24 cellular contexts compared by ENCODE assay signal in the genomic region with DNA sequence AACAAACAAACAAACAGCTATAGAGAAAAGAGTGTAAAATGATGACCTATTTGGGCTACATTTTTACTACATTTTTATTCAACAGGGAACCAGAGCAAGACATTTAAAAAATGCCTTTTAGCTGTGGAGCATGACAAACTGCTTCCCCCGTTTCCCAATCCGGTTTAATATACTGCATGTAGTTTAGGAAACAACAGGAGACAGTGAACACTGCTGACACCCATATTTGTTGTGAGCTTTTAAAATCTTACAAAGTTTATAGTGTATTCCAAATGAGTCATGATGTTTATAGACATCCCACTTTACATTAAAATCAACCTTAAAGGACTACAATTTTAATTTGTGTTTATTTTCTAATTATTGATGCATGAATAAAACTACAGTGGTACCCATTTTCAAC.
"Had no signal": no experiment of that assay in that cellular context is flagged by ENCODE, and none has a peak within 500 bp of the region (broad histone marks: within the 10 kb centered on the region; RNA-seq: fewer than 3 reads in every experiment).

No MANE protein-coding gene starts in this region.

- H3K4me1 ChIP-seq: colonic mucosa, esophagus muscularis mucosa, esophagus squamous epithelium, foreskin keratinocyte, gastrocnemius medialis, gastroesophageal sphincter, heart left ventricle, heart right ventricle had no signal

- DNase-seq: colonic mucosa; cortex of kidney; dermis blood vessel endothelial cell; dorsolateral prefrontal cortex; effector CD4-positive, alpha-beta T cell; effector CD8-positive, alpha-beta T cell; effector memory CD4-positive, alpha-beta T cell; effector memory CD8-positive, alpha-beta T cell; endodermal cell; erythroblast; esophagus squamous epithelium; foreskin fibroblast; foreskin keratinocyte; foreskin melanocyte; gastrocnemius medialis; glutamatergic neuron; head of caudate nucleus; heart left ventricle; heart right ventricle had no signal

- ATAC-seq: effector memory CD8-positive, alpha-beta T cell; esophagus mucosa; foreskin keratinocyte; gastrocnemius medialis; gastroesophageal sphincter; heart left ventricle; heart right ventricle had no signal

- H3K27me3 ChIP-seq: colonic mucosa, dorsolateral prefrontal cortex, esophagus muscularis mucosa, esophagus squamous epithelium, foreskin keratinocyte, gastrocnemius medialis, gastroesophageal sphincter, heart left ventricle, heart right ventricle had no signal

- H3K4me3 ChIP-seq: colonic mucosa, coronary artery, dorsolateral prefrontal cortex, esophagus muscularis mucosa, esophagus squamous epithelium, gastrocnemius medialis, gastroesophageal sphincter, heart left ventricle, heart right ventricle had no signal

- H3K9me3 ChIP-seq: esophagus muscularis mucosa, esophagus squamous epithelium, gastrocnemius medialis, gastroesophageal sphincter had no signal

- H3K36me3 ChIP-seq: colonic mucosa, esophagus muscularis mucosa, esophagus squamous epithelium, gastrocnemius medialis, gastroesophageal sphincter, heart left ventricle, heart right ventricle had no signal

- H3K27ac ChIP-seq: colonic mucosa, coronary artery, dorsolateral prefrontal cortex, epithelial cell of prostate, esophagus muscularis mucosa, esophagus squamous epithelium, foreskin keratinocyte, gastrocnemius medialis, gastroesophageal sphincter, heart left ventricle, heart right ventricle had no signal
